12 cellular contexts compared by ENCODE assay signal in genomic region chr1:78370779-78371482, GRCh38.
DNase-seq lines count a peak whose midpoint lies in the region; ATAC-seq and TF ChIP-seq lines count a peak whose summit lies in the region.
"Had no signal": no experiment of that assay in that cellular context is flagged by ENCODE, and none has a peak within 500 bp of the region (broad histone marks: within the 10 kb centered on the region; RNA-seq: fewer than 3 reads in every experiment).

No MANE protein-coding gene starts in this region.

- H3K4me1 ChIP-seq in GM23338 (ENCODE audit: insufficient read depth), result no peaks in the 10 kb centered on the region

- H3K36me3 ChIP-seq in BJ (ENCODE audit: control insufficient read depth, insufficient read depth, low read length) (no peaks in the 10 kb centered on the region), GM23338 (ENCODE audit: insufficient read depth) (no peaks in the 10 kb centered on the region)

- no peaks in the 10 kb centered on the region for H4K20me1 ChIP-seq in GM23338 (replicated peaks; ENCODE audit: insufficient read depth)

- no peak overlapping the region for H3K4me2 ChIP-seq in GM23338

- no peaks in the 10 kb centered on the region for H3K79me2 ChIP-seq in GM23338 (replicated peaks; ENCODE audit: insufficient read depth)

- CTCF ChIA-PET in BJ (lab: Yijun Ruan, JAX), result interaction anchor here (0.6 to 1.2 kb wide), 3 partner anchors 25 to 360 kb away, joined by 3 read pairs; no protein-coding TSS in a partner anchor
- CTCF ChIA-PET in activated CD4-positive, alpha-beta T cell treated with anti-CD3 and anti-CD28 coated beads, Interleukin-2, amount 10 ng/mL, durations not matched to agents 7 days and 5 days (lab: Charles Lee), result interaction anchor here (0.6 kb wide), 1 partner anchor 13 kb away, joined by 5 read pairs; no protein-coding TSS in a partner anchor

- H3F3A ChIP-seq in GM23338 (replicated peaks; ENCODE audit: low read depth), result no peaks in the 10 kb centered on the region

- peak; percentile 65 for ATAC-seq in GM21423 (IDR thresholded peaks at IDR 0.05; ENCODE audit: unreplicated experiment)
- peak; percentile 75 for ATAC-seq in HG03342 (IDR thresholded peaks at IDR 0.05; ENCODE audit: unreplicated experiment)
- ATAC-seq in GM23338, result no peak

- H3K27me3 Mint-ChIP-seq in GM23338 (ENCODE audit: insufficient read depth, low read depth, poor library complexity), result no peaks in the 10 kb centered on the region
- peaks cover 3% of the 10 kb centered on the region for H3K27me3 Mint-ChIP-seq in activated CD4-positive, alpha-beta T cell treated with anti-CD3 and anti-CD28 coated beads, Interleukin-2, amount 10 ng/mL, durations not matched to agents 7 days and 5 days
- H3K27me3 Mint-ChIP-seq: B cell had no signal

- POLR2A ChIA-PET in BJ (lab: Charles Lee), result interaction anchor here (0.5 to 0.7 kb wide), 2 partner anchors 366 to 461 kb away, joined by 6 to 8 read pairs; partner anchors contain the start of gene DNAJB4
- POLR2A ChIA-PET in activated CD4-positive, alpha-beta T cell treated with anti-CD3 and anti-CD28 coated beads, Interleukin-2, amount 10 ng/mL, durations not matched to agents 7 days and 5 days (lab: Charles Lee), result no interaction called here

- H3K36me3 Mint-ChIP-seq in GM23338 (ENCODE audit: low read depth), result no peaks in the 10 kb centered on the region
- H3K36me3 Mint-ChIP-seq in activated CD4-positive, alpha-beta T cell treated with anti-CD3 and anti-CD28 coated beads, Interleukin-2, amount 10 ng/mL, durations not matched to agents 7 days and 5 days (ENCODE audit: low read depth), result no peaks in the 10 kb centered on the region

- H3K4me1 Mint-ChIP-seq in GM23338, result no peaks in the 10 kb centered on the region
- no peaks in the 10 kb centered on the region for H3K4me1 Mint-ChIP-seq in activated CD4-positive, alpha-beta T cell treated with anti-CD3 and anti-CD28 coated beads, Interleukin-2, amount 10 ng/mL, durations not matched to agents 7 days and 5 days
- H3K4me1 Mint-ChIP-seq: B cell had no signal

- H3K27ac Mint-ChIP-seq in GM23338, result no peak overlapping the region
- no peak overlapping the region for H3K27ac Mint-ChIP-seq in activated CD4-positive, alpha-beta T cell treated with anti-CD3 and anti-CD28 coated beads, Interleukin-2, amount 10 ng/mL, durations not matched to agents 7 days and 5 days
- H3K27ac Mint-ChIP-seq: B cell had no signal

- H3K4me3 ChIP-seq in BJ (ENCODE audit: low read depth, low read length), result no peak overlapping the region
- no peak overlapping the region for H3K4me3 ChIP-seq in epithelial cell of proximal tubule (ENCODE audit: low read depth, low read length)
- no peak overlapping the region for H3K4me3 ChIP-seq in GM23338

- no peaks in the 10 kb centered on the region for H3K27me3 ChIP-seq in BJ (ENCODE audit: control insufficient read depth, insufficient read depth, low read length)
- no peaks in the 10 kb centered on the region for H3K27me3 ChIP-seq in GM23338 (ENCODE audit: insufficient read depth)

- TF ChIP-seq CTCF in BJ (IDR thresholded peaks at IDR 0.05; ENCODE audit: insufficient read depth, low read depth, low read length), result no peak
- TF ChIP-seq CTCF in epithelial cell of proximal tubule (conservative IDR thresholded peaks at IDR 0.05; ENCODE audit: low read depth, low read length), result no peak
- TF ChIP-seq CTCF in GM23338 (conservative IDR thresholded peaks at IDR 0.05; ENCODE audit: low read depth in 2 of 2), result no peak

- no peaks in the 10 kb centered on the region for H3K9me3 Mint-ChIP-seq in GM23338
- H3K9me3 Mint-ChIP-seq in activated CD4-positive, alpha-beta T cell treated with anti-CD3 and anti-CD28 coated beads, Interleukin-2, amount 10 ng/mL, durations not matched to agents 7 days and 5 days, result no peaks in the 10 kb centered on the region

- H3K9me2 ChIP-seq in GM23338 (ENCODE audit: insufficient read depth), result 0 out of 2 replicates have a peak, but pooled peaks cover 2% of the 10 kb centered on the region

- no peak overlapping the region for H3K4me3 Mint-ChIP-seq in GM23338
- H3K4me3 Mint-ChIP-seq in activated CD4-positive, alpha-beta T cell treated with anti-CD3 and anti-CD28 coated beads, Interleukin-2, amount 10 ng/mL, durations not matched to agents 7 days and 5 days, result no peak overlapping the region
- H3K4me3 Mint-ChIP-seq: B cell had no signal

- H3K27ac ChIP-seq in GM23338 (ENCODE audit: low read depth), result no peak overlapping the region

- H2AFZ ChIP-seq in GM23338, result no peak overlapping the region

- DNase-seq in BJ (ENCODE audit: low read depth) (peak; percentile 58), epithelial cell of proximal tubule (ENCODE audit: low read depth) (peak; percentile 23), GM23338 (ENCODE audit: low spot score) (no peak), NCI-H1092 (lab: John Stamatoyannopoulos, UW) (no peak)
- DNase-seq in activated CD4-positive, alpha-beta T cell treated with anti-CD3 and anti-CD28 coated beads, Interleukin-2, amount 10 ng/mL, durations not matched to agents 7 days and 5 days, result no peak
- no peak for DNase-seq in stimulated activated CD4-positive, alpha-beta T cell treated with anti-CD3 and anti-CD28 coated beads, Interleukin-4, amount 100 ng/mL, for 4 hours
- DNase-seq: effector CD8-positive, alpha-beta T cell; MV-4-11; stimulated activated CD4-positive, alpha-beta T cell treated with anti-CD3 and anti-CD28 coated beads, Interleukin-2, amount 100 ng/mL, for 48 hours had no signal

TF ChIP-seq in GM23338, 12 proteins besides CTCF, POLR2A, EP300 and RAD21 (continues in another document):
- TF ChIP-seq ZNF331 (CRISPR knock-in tag; IDR thresholded peaks at IDR 0.05; ENCODE audit: low read depth), result no peak
- no peak for TF ChIP-seq ETS1 (IDR thresholded peaks at IDR 0.05)
- no peak for TF ChIP-seq POLR2AphosphoS5 (IDR thresholded peaks at IDR 0.05; ENCODE audit: low read depth)
- TF ChIP-seq REST (IDR thresholded peaks at IDR 0.05; ENCODE audit: unreplicated experiment), result no peak
- TF ChIP-seq STAT1 (IDR thresholded peaks at IDR 0.05; ENCODE audit: unreplicated experiment), result no peak
- TF ChIP-seq JUNB (IDR thresholded peaks at IDR 0.05; ENCODE audit: unreplicated experiment), result no peak

Comparison
In these comparisons a context has a peak if more than half of its experiments do, and no peak if none do; other contexts are left out.
1. DNase-seq: peak in BJ (single experiment) and epithelial cell of proximal tubule (single experiment); none in GM23338 (single experiment), NCI-H1092 (single experiment), activated CD4-positive, alpha-beta T cell treated with anti-CD3 and anti-CD28 coated beads, Interleukin-2, amount 10 ng/mL, durations not matched to agents 7 days and 5 days (single experiment) and stimulated activated CD4-positive, alpha-beta T cell treated with anti-CD3 and anti-CD28 coated beads, Interleukin-4, amount 100 ng/mL, for 4 hours (0 of 2).